ENCODE assay signal across 8 cellular contexts in the genomic region with DNA sequence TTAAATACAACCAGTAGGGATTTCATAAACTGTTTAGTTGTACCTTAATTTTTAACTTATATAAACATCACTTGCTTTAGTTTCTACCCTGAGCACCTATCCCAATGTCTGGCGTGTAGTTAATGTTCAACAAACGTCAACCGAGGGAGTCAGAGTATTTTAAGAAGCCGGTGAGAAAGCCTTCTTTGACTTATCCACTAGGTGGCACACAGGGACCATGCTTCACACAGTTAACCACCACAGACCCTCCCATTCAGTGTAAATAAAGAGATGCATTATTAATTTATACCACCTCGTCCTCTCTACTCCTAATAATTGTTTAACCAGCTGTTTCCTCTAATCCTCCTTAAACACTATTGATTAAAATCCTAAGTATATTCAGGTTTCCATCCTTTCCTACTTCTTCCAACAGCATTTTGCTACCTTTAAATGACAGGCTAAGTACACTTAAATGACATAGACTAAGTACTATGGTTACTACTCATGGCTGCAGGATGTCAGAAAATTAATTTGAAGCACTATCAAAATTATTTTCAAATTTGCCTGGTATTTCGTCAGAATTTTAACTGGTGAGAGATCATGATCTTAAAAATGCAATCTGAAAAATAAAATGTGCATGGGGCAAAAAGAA. TPM values are rescaled to one million over a fixed set of nuclear protein-coding genes. Genes with fewer than 3 reads are reported as not detected.
DNase-seq lines count a peak whose midpoint lies in the region; ATAC-seq and TF ChIP-seq lines count a peak whose summit lies in the region.

No MANE protein-coding gene starts in this region.

- H3K4me3 Mint-ChIP-seq in WTC11 = 0 out of 2 replicates have a peak overlapping the region, but pooled peaks have one; percentile 14

- H3K9me2 ChIP-seq in DOHH2 (replicated peaks; ENCODE audit: control insufficient read depth, low read length) = no peaks in the 10 kb centered on the region

- CTCF ChIA-PET in WTC11 (lab: Charles Lee) = interaction anchor here (0.6 to 1.6 kb wide), 4 partner anchors 209 to 1477 kb away, joined by 3 to 6 read pairs (median 4); no protein-coding TSS in a partner anchor

- H3K27ac Mint-ChIP-seq in WTC11 = no peak overlapping the region

- H3K4me1 ChIP-seq in DOHH2 (ENCODE audit: control insufficient read depth, low read length) = no peaks in the 10 kb centered on the region; the same call in 1 of the 2 replicates

- H3K79me2 ChIP-seq in DOHH2 (ENCODE audit: control insufficient read depth, low read length) = no peaks in the 10 kb centered on the region

- no peaks in the 10 kb centered on the region for H3K27me3 Mint-ChIP-seq in WTC11 (ENCODE audit: low read depth)

- no peak overlapping the region for H3K4me3 ChIP-seq in DOHH2 (ENCODE audit: low read length)

- H3K9me3 ChIP-seq in DOHH2 (ENCODE audit: control insufficient read depth, insufficient read depth, low read length) = no peaks in the 10 kb centered on the region

- peaks cover 21% of the 10 kb centered on the region for H3K27me3 ChIP-seq in DOHH2 (ENCODE audit: control insufficient read depth, low read length)

- peaks cover 79% of the 10 kb centered on the region for H3K4me1 Mint-ChIP-seq in WTC11

- peak; percentile 84 for ATAC-seq in GM19463 (IDR thresholded peaks at IDR 0.05; ENCODE audit: unreplicated experiment)
- ATAC-seq in HG03378 (IDR thresholded peaks at IDR 0.05; ENCODE audit: unreplicated experiment) = peak; percentile 88
- peak; percentile 19 for ATAC-seq in WTC11

- H3F3A ChIP-seq in DOHH2 (ENCODE audit: control insufficient read depth, insufficient read depth) = no peaks in the 10 kb centered on the region

- TF ChIP-seq CTCF in DOHH2 (IDR thresholded peaks at IDR 0.05; ENCODE audit: low read depth, low read length, poor library complexity, severe bottlenecking) (peak; percentile 80), WTC11 (IDR thresholded peaks at IDR 0.05) (peak; percentile 80)

- H4K20me1 ChIP-seq in DOHH2 (ENCODE audit: control insufficient read depth, insufficient read depth, low read depth, low read length) = no peaks in the 10 kb centered on the region

- no peak overlapping the region for H3K27ac ChIP-seq in DOHH2 (ENCODE audit: low read depth, low read length)

- H3K4me2 ChIP-seq in DOHH2 (ENCODE audit: low read length) = no peak overlapping the region

- POLR2A ChIA-PET in WTC11 (lab: Charles Lee) = no interaction called here

- no peaks in the 10 kb centered on the region for H3K9me3 Mint-ChIP-seq in WTC11

- no peaks in the 10 kb centered on the region for H3K36me3 Mint-ChIP-seq in WTC11

- no peaks in the 10 kb centered on the region for H3K36me3 ChIP-seq in DOHH2 (ENCODE audit: control insufficient read depth, low read length)

- DNase-seq in NCI-H2196 (lab: John Stamatoyannopoulos, UW; ENCODE audit: unreplicated experiment) (peak; percentile 3), WTC11 (ENCODE audit: low spot score) (peak; percentile 40), glomerular endothelial cell (ENCODE audit: extremely low read depth, low read depth, low spot score) (peak; percentile 47), putamen (ENCODE audit: low spot score) (peak; percentile 63)
- DNase-seq in activated CD8-positive, alpha-beta memory T cell treated with anti-CD3 and anti-CD28 coated beads for 24 hours = no peak

TF ChIP-seq in WTC11, 78 proteins besides CTCF, POLR2A, EP300 and RAD21:
- TF ChIP-seq GTF2I (CRISPR knock-in tag; conservative IDR thresholded peaks at IDR 0.05) = no peak
- no peak for TF ChIP-seq ZNF138 (CRISPR knock-in tag; conservative IDR thresholded peaks at IDR 0.05)
- no peak for TF ChIP-seq KAT7 (CRISPR knock-in tag; IDR thresholded peaks at IDR 0.05; ENCODE audit: borderline replicate concordance)
- no peak for TF ChIP-seq ETV6 (CRISPR knock-in tag; IDR thresholded peaks at IDR 0.05)
- TF ChIP-seq ZNF232 (CRISPR knock-in tag; IDR thresholded peaks at IDR 0.05) = no peak
- TF ChIP-seq NFYB (CRISPR knock-in tag; conservative IDR thresholded peaks at IDR 0.05; ENCODE audit: low read depth) = no peak
- TF ChIP-seq ZNF423 (CRISPR knock-in tag; IDR thresholded peaks at IDR 0.05) = no peak
- TF ChIP-seq NR2C2 (CRISPR knock-in tag; IDR thresholded peaks at IDR 0.05) = no peak
- TF ChIP-seq ZNF416 (CRISPR knock-in tag; IDR thresholded peaks at IDR 0.05) = no peak
- TF ChIP-seq CREM (CRISPR knock-in tag; IDR thresholded peaks at IDR 0.05) = no peak
- TF ChIP-seq ZNF263 (CRISPR knock-in tag; IDR thresholded peaks at IDR 0.05; ENCODE audit: low read depth) = no peak
- TF ChIP-seq, protein P1, sequence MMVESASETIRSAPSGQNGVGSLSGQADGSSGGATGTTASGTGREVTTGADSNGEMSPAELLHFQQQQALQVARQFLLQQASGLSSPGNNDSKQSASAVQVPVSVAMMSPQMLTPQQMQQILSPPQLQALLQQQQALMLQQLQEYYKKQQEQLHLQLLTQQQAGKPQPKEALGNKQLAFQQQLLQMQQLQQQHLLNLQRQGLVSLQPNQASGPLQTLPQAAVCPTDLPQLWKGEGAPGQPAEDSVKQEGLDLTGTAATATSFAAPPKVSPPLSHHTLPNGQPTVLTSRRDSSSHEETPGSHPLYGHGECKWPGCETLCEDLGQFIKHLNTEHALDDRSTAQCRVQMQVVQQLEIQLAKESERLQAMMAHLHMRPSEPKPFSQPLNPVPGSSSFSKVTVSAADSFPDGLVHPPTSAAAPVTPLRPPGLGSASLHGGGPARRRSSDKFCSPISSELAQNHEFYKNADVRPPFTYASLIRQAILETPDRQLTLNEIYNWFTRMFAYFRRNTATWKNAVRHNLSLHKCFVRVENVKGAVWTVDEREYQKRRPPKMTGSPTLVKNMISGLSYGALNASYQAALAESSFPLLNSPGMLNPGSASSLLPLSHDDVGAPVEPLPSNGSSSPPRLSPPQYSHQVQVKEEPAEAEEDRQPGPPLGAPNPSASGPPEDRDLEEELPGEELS (CRISPR knock-in tag; IDR thresholded peaks at IDR 0.05) = no peak
- no peak for TF ChIP-seq NFE2L1 (CRISPR knock-in tag; IDR thresholded peaks at IDR 0.05)
- TF ChIP-seq, protein P2, sequence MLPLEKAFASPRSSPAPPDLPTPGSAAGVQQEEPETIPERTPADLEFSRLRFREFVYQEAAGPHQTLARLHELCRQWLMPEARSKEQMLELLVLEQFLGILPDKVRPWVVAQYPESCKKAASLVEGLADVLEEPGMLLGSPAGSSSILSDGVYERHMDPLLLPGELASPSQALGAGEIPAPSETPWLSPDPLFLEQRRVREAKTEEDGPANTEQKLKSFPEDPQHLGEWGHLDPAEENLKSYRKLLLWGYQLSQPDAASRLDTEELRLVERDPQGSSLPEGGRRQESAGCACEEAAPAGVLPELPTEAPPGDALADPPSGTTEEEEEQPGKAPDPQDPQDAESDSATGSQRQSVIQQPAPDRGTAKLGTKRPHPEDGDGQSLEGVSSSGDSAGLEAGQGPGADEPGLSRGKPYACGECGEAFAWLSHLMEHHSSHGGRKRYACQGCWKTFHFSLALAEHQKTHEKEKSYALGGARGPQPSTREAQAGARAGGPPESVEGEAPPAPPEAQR (CRISPR knock-in tag; IDR thresholded peaks at IDR 0.05) = no peak

RNA-seq across cellular contexts. Expression of gene HAPLN1, which starts 2.3 kb away (rescaled TPM):
- total RNA-seq in WTC11 (2021) = 5.3 to 9.4 TPM (median 7.6 TPM) in 3 replicates
- 0.12 TPM in 1 of 2 replicates, not detected in the other for total RNA-seq in glomerular endothelial cell

Comparison
In these comparisons a context has a peak if more than half of its experiments do, and no peak if none do; other contexts are left out.
1. ATAC-seq: peak in every context shown above with its lines; median percentile 88 in HG03378; 84 in GM19463; 19 in WTC11.